5 cellular contexts compared by ENCODE assay signal in genomic region chr19:43027061-43027460, GRCh38. TPM values are rescaled to one million over a fixed set of nuclear protein-coding genes. Genes with fewer than 3 reads are reported as not detected.
"Had no signal": no experiment of that assay in that cellular context is flagged by ENCODE, and none has a peak within 500 bp of the region (broad histone marks: within the 10 kb centered on the region; RNA-seq: fewer than 3 reads in every experiment).

No MANE protein-coding gene starts in this region.

RNA-seq across cellular contexts. Expression of gene PSG11, which starts 0.8 kb away (rescaled TPM):
- total RNA-seq: HepG2, HT-29, HT1080, K562 had no signal
- polyA plus RNA-seq: HepG2, IgD-negative memory B cell, K562 had no signal

RNA-seq across cellular contexts. Expression of gene PSG2, which starts 55.4 kb away (rescaled TPM):
- total RNA-seq: HepG2, HT-29, HT1080, K562 had no signal
- polyA plus RNA-seq: HepG2, IgD-negative memory B cell, K562 had no signal
